In genomic region chr2:74513605-74514367, GRCh38 we compare ENCODE assay signal across 1 cellular context.
TF ChIP-seq lines count a peak whose summit lies in the region.

No MANE protein-coding gene starts in this region.

TF ChIP-seq in GM12878, 131 proteins besides CTCF, POLR2A, EP300 and RAD21:
- 0 out of 2 replicates have a peak, but pooled peaks have one; percentile 60 for TF ChIP-seq EZH2 (IDR thresholded peaks at IDR 0.05; ENCODE audit: borderline replicate concordance, control insufficient read depth, low read depth, low read length)
- peak; percentile 96 for TF ChIP-seq BMI1 (IDR thresholded peaks at IDR 0.05; ENCODE audit: borderline replicate concordance)
- TF ChIP-seq IRF5 (IDR thresholded peaks at IDR 0.05; ENCODE audit: borderline replicate concordance), result no peak
- TF ChIP-seq KLF5 (IDR thresholded peaks at IDR 0.05; ENCODE audit: partially characterized antibody), result no peak
- no peak for TF ChIP-seq MTA2 (IDR thresholded peaks at IDR 0.05; ENCODE audit: low read depth)
- TF ChIP-seq SUZ12 (IDR thresholded peaks at IDR 0.05; ENCODE audit: unreplicated experiment), result peak; percentile 73
- TF ChIP-seq BHLHE40 (IDR thresholded peaks at IDR 0.05; ENCODE audit: borderline replicate concordance in 1 of 2, low read depth in 2 of 2, low read length in 1 of 2), result no peak
- no peak for TF ChIP-seq TBL1XR1 (IDR thresholded peaks at IDR 0.05; ENCODE audit: low read depth, low read length)
TF ChIP-seq in GM12878: peak in this region for 3.
